In genomic region chr15:93072440-93073394, GRCh38 we compare ENCODE assay signal across 8 cellular contexts. TPM values are rescaled to one million over a fixed set of nuclear protein-coding genes. Genes with fewer than 3 reads are reported as not detected.
DNase-seq lines count a peak whose midpoint lies in the region; ATAC-seq and TF ChIP-seq lines count a peak whose summit lies in the region.

No MANE protein-coding gene starts in this region.

- peak overlapping the region; percentile 77 for H3K27ac ChIP-seq in HUES64 (ENCODE audit: low read depth, low read length)

- H3K4me1 Mint-ChIP-seq in activated CD8-positive, alpha-beta T cell treated with anti-CD3 and anti-CD28 coated beads, Interleukin-2, amount 10 ng/mL, durations not matched to agents 7 days and 5 days (ENCODE audit: low read depth), result peaks cover 11% of the 10 kb centered on the region
- H3K4me1 Mint-ChIP-seq in glutamatergic neuron (ENCODE audit: low read depth, unreplicated experiment), result peaks cover 32% of the 10 kb centered on the region

- no peak overlapping the region for H2AFZ ChIP-seq in neuron (ENCODE audit: low read depth, low read length)

- H3K27me3 Mint-ChIP-seq in activated CD8-positive, alpha-beta T cell treated with anti-CD3 and anti-CD28 coated beads, Interleukin-2, amount 10 ng/mL, durations not matched to agents 7 days and 5 days (ENCODE audit: low read depth), result peaks cover 55% of the 10 kb centered on the region
- H3K27me3 Mint-ChIP-seq in glutamatergic neuron (ENCODE audit: unreplicated experiment), result peaks cover 7% of the 10 kb centered on the region

- peak; percentile 49 for ATAC-seq in activated CD8-positive, alpha-beta T cell treated with anti-CD3 and anti-CD28 coated beads, Interleukin-2, amount 10 ng/mL, durations not matched to agents 7 days and 5 days
- no peak for ATAC-seq in GM19035 (IDR thresholded peaks at IDR 0.05; ENCODE audit: unreplicated experiment)

- H3K9ac ChIP-seq in HUES64 (ENCODE audit: low read depth, low read length), result peak overlapping the region; percentile 88

- H3K27me3 ChIP-seq in BJ (ENCODE audit: control insufficient read depth, insufficient read depth, low read length) (peaks cover 13% of the 10 kb centered on the region), HUES64 (ENCODE audit: insufficient read depth, low read length) (peaks cover 11% of the 10 kb centered on the region; the same call in 1 of the 2 replicates), neuron (ENCODE audit: insufficient read depth, low read length) (no peaks in the 10 kb centered on the region)

- H3K4me1 ChIP-seq in HUES64 (ENCODE audit: insufficient read depth, low read length) (peaks cover 32% of the 10 kb centered on the region), neuron (ENCODE audit: insufficient read depth, low read length) (peaks cover 60% of the 10 kb centered on the region)

- WGBS in HUES64, result under 1% methylated on average over 87 of the region's 92 CpGs

- H3K4me3 ChIP-seq in BJ (ENCODE audit: low read depth, low read length) (peak overlapping the region; percentile 66), HUES64 (ENCODE audit: low read length) (peak overlapping the region; percentile 94), neuron (ENCODE audit: low read length) (peak overlapping the region; percentile 90)

- POLR2A ChIA-PET in BJ (lab: Charles Lee), result no interaction called here
- POLR2A ChIA-PET in activated CD8-positive, alpha-beta T cell treated with anti-CD3 and anti-CD28 coated beads, Interleukin-2, amount 10 ng/mL, durations not matched to agents 7 days and 5 days (lab: Charles Lee), result interaction anchor here (0.6 kb wide), 1 partner anchor 15 kb away, joined by 3 read pairs; no protein-coding TSS in a partner anchor

- H3K36me3 ChIP-seq in BJ (ENCODE audit: control insufficient read depth, insufficient read depth, low read length) (no peaks in the 10 kb centered on the region), HUES64 (ENCODE audit: insufficient read depth, low read length) (0 out of 2 replicates have a peak, but pooled peaks cover 3% of the 10 kb centered on the region), neuron (ENCODE audit: insufficient read depth, low read length) (peaks cover 46% of the 10 kb centered on the region)

- no peaks in the 10 kb centered on the region for H3K36me3 Mint-ChIP-seq in activated CD8-positive, alpha-beta T cell treated with anti-CD3 and anti-CD28 coated beads, Interleukin-2, amount 10 ng/mL, durations not matched to agents 7 days and 5 days (ENCODE audit: low read depth)
- no peaks in the 10 kb centered on the region for H3K36me3 Mint-ChIP-seq in glutamatergic neuron (ENCODE audit: unreplicated experiment)

- no peak overlapping the region for H3K27ac Mint-ChIP-seq in activated CD8-positive, alpha-beta T cell treated with anti-CD3 and anti-CD28 coated beads, Interleukin-2, amount 10 ng/mL, durations not matched to agents 7 days and 5 days
- peak overlapping the region; percentile 72 for H3K27ac Mint-ChIP-seq in glutamatergic neuron (ENCODE audit: unreplicated experiment)

- no peaks in the 10 kb centered on the region for H3K9me3 Mint-ChIP-seq in activated CD8-positive, alpha-beta T cell treated with anti-CD3 and anti-CD28 coated beads, Interleukin-2, amount 10 ng/mL, durations not matched to agents 7 days and 5 days (ENCODE audit: insufficient read depth)
- H3K9me3 Mint-ChIP-seq in glutamatergic neuron (ENCODE audit: unreplicated experiment), result peaks cover 11% of the 10 kb centered on the region

- no peaks in the 10 kb centered on the region for H3K9me3 ChIP-seq in HUES64 (ENCODE audit: insufficient read depth, low read depth, low read length)
- H3K9me3 ChIP-seq in neuron (ENCODE audit: low read length), result peaks cover 2% of the 10 kb centered on the region

- TF ChIP-seq CTCF in BJ (IDR thresholded peaks at IDR 0.05; ENCODE audit: insufficient read depth, low read depth, low read length) (0 out of 2 replicates have a peak, but pooled peaks have one; percentile 0), glutamatergic neuron (IDR thresholded peaks at IDR 0.05; ENCODE audit: partially characterized antibody, unreplicated experiment) (no peak)

- CTCF ChIA-PET in BJ (lab: Yijun Ruan, JAX), result interaction anchor here (0.9 to 1.1 kb wide), 3 partner anchors 9 to 15 kb away, joined by 3 to 4 read pairs (median 3); no protein-coding TSS in a partner anchor
- CTCF ChIA-PET in activated CD8-positive, alpha-beta T cell treated with anti-CD3 and anti-CD28 coated beads, Interleukin-2, amount 10 ng/mL, durations not matched to agents 7 days and 5 days (lab: Charles Lee), result interaction anchor here (0.7 to 2.6 kb wide), 3 partner anchors 13 to 1047 kb away, joined by 3 to 13 read pairs (median 4); partner anchors contain the start of gene RGMA

- H3K4me3 Mint-ChIP-seq in activated CD8-positive, alpha-beta T cell treated with anti-CD3 and anti-CD28 coated beads, Interleukin-2, amount 10 ng/mL, durations not matched to agents 7 days and 5 days, result peak overlapping the region; percentile 30
- H3K4me3 Mint-ChIP-seq in glutamatergic neuron (ENCODE audit: unreplicated experiment), result peak overlapping the region; percentile 99

- DNase-seq in BJ (ENCODE audit: low read depth) (no peak), glutamatergic neuron (peak; percentile 82), NCI-H446 treated with DMSO at 0.1 percent for 48 hours (lab: John Stamatoyannopoulos, UW) (no peak)
- DNase-seq in activated CD8-positive, alpha-beta T cell treated with anti-CD3 and anti-CD28 coated beads, Interleukin-2, amount 10 ng/mL, durations not matched to agents 7 days and 5 days, result no peak
- DNase-seq in stimulated activated CD4-positive, alpha-beta T cell treated with anti-CD3 and anti-CD28 coated beads, Interleukin-4, amount 100 ng/mL, for 4 hours, result no peak

RNA-seq across cellular contexts. Expression of gene RGMA, which starts 16.3 kb away (rescaled TPM):
- polyA plus RNA-seq in BJ (2011; rRNA removed), result 0.11 and 0.34 TPM in 2 replicates
- 0.09 and 0.36 TPM in 2 replicates for polyA minus RNA-seq in BJ (2011; rRNA and poly(A)+ RNA removed)
- polyA plus RNA-seq in HUES64 (2013, experiment 1 of 2), result 36.5 TPM
- polyA plus RNA-seq in HUES64 (2013, experiment 2 of 2), result 41.0 TPM
- total RNA-seq in activated CD8-positive, alpha-beta T cell treated with anti-CD3 and anti-CD28 coated beads, Interleukin-2, amount 10 ng/mL, durations not matched to agents 7 days and 5 days, result not detected
- 56.6 TPM for total RNA-seq in glutamatergic neuron (ENCODE audit: unreplicated experiment)

Comparison
In these comparisons a context has a peak if more than half of its experiments do, and no peak if none do; other contexts are left out.
1. RNA of gene RGMA, which starts 16.3 kb away (total RNA-seq): 56.6 TPM in glutamatergic neuron (single experiment); not detected in activated CD8-positive, alpha-beta T cell treated with anti-CD3 and anti-CD28 coated beads, Interleukin-2, amount 10 ng/mL, durations not matched to agents 7 days and 5 days; every median in the first group is over 10 times any median in the second.
2. Peak in every context shown above with its lines, with median percentiles within 50 percentile points of each other: H3K4me3 ChIP-seq.